In genomic region chr9:96453625-96454024, GRCh38 we compare ENCODE assay signal across 7 cellular contexts. TPM values are rescaled to one million over a fixed set of nuclear protein-coding genes. Genes with fewer than 3 reads are reported as not detected.
DNase-seq lines count a peak whose midpoint lies in the region; ATAC-seq and TF ChIP-seq lines count a peak whose summit lies in the region.

No MANE protein-coding gene starts in this region.

- no peak for ATAC-seq in GM21576 (IDR thresholded peaks at IDR 0.05; ENCODE audit: unreplicated experiment)

- no peak overlapping the region for H3K27ac Mint-ChIP-seq in endodermal cell
- H3K27ac Mint-ChIP-seq in T-helper 2 cell treated with Interferon-gamma antibody and Interleukin-4, amounts not matched to agents 5 μg/mL and 100 μg/mL, for 36 hours, result no peak overlapping the region

- peaks cover 9% of the 10 kb centered on the region for H3K4me1 Mint-ChIP-seq in endodermal cell
- peaks cover 13% of the 10 kb centered on the region for H3K4me1 Mint-ChIP-seq in T-helper 2 cell treated with Interferon-gamma antibody and Interleukin-4, amounts not matched to agents 5 μg/mL and 100 μg/mL, for 36 hours (ENCODE audit: low read depth)

- H3K4me3 ChIP-seq in endodermal cell (ENCODE audit: low read length), result no peak overlapping the region

- H3K36me3 ChIP-seq in endodermal cell (ENCODE audit: control insufficient read depth, insufficient read depth, low read length), result no peaks in the 10 kb centered on the region

- no peaks in the 10 kb centered on the region for H3K9me3 ChIP-seq in endodermal cell (ENCODE audit: control insufficient read depth, low read length)

- peaks cover 17% of the 10 kb centered on the region for H3K27me3 Mint-ChIP-seq in endodermal cell (ENCODE audit: insufficient read depth)
- peaks cover 8% of the 10 kb centered on the region for H3K27me3 Mint-ChIP-seq in T-helper 2 cell treated with Interferon-gamma antibody and Interleukin-4, amounts not matched to agents 5 μg/mL and 100 μg/mL, for 36 hours (ENCODE audit: low read depth)

- no peak overlapping the region for H3K4me3 Mint-ChIP-seq in endodermal cell
- no peak overlapping the region for H3K4me3 Mint-ChIP-seq in T-helper 2 cell treated with Interferon-gamma antibody and Interleukin-4, amounts not matched to agents 5 μg/mL and 100 μg/mL, for 36 hours

- peaks cover 15% of the 10 kb centered on the region for H3K27me3 ChIP-seq in endodermal cell (ENCODE audit: control insufficient read depth, insufficient read depth, low read length, poor library complexity, severe bottlenecking)

- WGBS in endodermal cell (ENCODE audit: insufficient coverage in 1 of 2, insufficient read length in 1 of 2), 2 experiments, result 80% methylated on average over 1 to 2 of the region's 2 CpGs

- no peaks in the 10 kb centered on the region for H3K9me3 Mint-ChIP-seq in endodermal cell
- no peaks in the 10 kb centered on the region for H3K9me3 Mint-ChIP-seq in T-helper 2 cell treated with Interferon-gamma antibody and Interleukin-4, amounts not matched to agents 5 μg/mL and 100 μg/mL, for 36 hours

- no peak overlapping the region for H3K27ac ChIP-seq in endodermal cell (ENCODE audit: low read depth, low read length)

- TF ChIP-seq CTCF in endodermal cell (conservative IDR thresholded peaks at IDR 0.05), result peak; percentile 67

- peak; percentile 32 for DNase-seq in GM04504 (ENCODE audit: low read depth)
- DNase-seq in NCI-H1694 (lab: John Stamatoyannopoulos, UW), result peak; percentile 23
- DNase-seq in endodermal cell, result no peak
- peak; percentile 87 for DNase-seq in pons (ENCODE audit: low spot score)
- no peak for DNase-seq in T-helper 2 cell treated with Interferon-gamma antibody and Interleukin-4, amounts not matched to agents 5 μg/mL and 100 μg/mL, for 36 hours (ENCODE audit: low spot score)
- DNase-seq in SK-N-DZ (ENCODE audit: low spot score), result no peak

- H3K9ac ChIP-seq in endodermal cell (ENCODE audit: extremely low read depth, low read length, poor library complexity, severe bottlenecking), result no peak overlapping the region

- H3K4me1 ChIP-seq in endodermal cell (ENCODE audit: control insufficient read depth, insufficient read depth, low read length), result no peaks in the 10 kb centered on the region

- peaks cover 3% of the 10 kb centered on the region for H3K36me3 Mint-ChIP-seq in endodermal cell (ENCODE audit: low read depth)
- H3K36me3 Mint-ChIP-seq in T-helper 2 cell treated with Interferon-gamma antibody and Interleukin-4, amounts not matched to agents 5 μg/mL and 100 μg/mL, for 36 hours (ENCODE audit: low read depth), result peaks cover 4% of the 10 kb centered on the region

RNA-seq across cellular contexts. Expression of gene HABP4, which starts 3.7 kb away (rescaled TPM):
- total RNA-seq in endodermal cell, result 10 to 100 TPM in 1 of 2 donors, 1 to 10 TPM in 1; 10.0 to 12.1 TPM
- 26.1 TPM for polyA plus RNA-seq in endodermal cell (2013, experiment 1 of 2)
- polyA plus RNA-seq in endodermal cell (2013, experiment 2 of 2), result 22.3 TPM
- polyA plus RNA-seq in SK-N-DZ (2014; cell fraction: cytosol; rRNA removed), result 8.5 and 15.0 TPM in 2 replicates
- 9.3 and 10.5 TPM in 2 replicates for polyA plus RNA-seq in SK-N-DZ (2014; cell fraction: nucleus; rRNA removed)

RNA-seq across cellular contexts. Expression of gene ZNF367, which starts 35.5 kb away (rescaled TPM):
- total RNA-seq in endodermal cell, result 10 to 100 TPM in 1 of 2 donors, 1 to 10 TPM in 1; 7.7 to 10.6 TPM
- polyA plus RNA-seq in endodermal cell (2013, experiment 1 of 2), result 9.5 TPM
- 10.2 TPM for polyA plus RNA-seq in endodermal cell (2013, experiment 2 of 2)
- 10.9 and 15.7 TPM in 2 replicates for polyA plus RNA-seq in SK-N-DZ (2014; cell fraction: cytosol; rRNA removed)
- 20.0 and 23.0 TPM in 2 replicates for polyA plus RNA-seq in SK-N-DZ (2014; cell fraction: nucleus; rRNA removed)

Comparison
In these comparisons a context has a peak if more than half of its experiments do, and no peak if none do; other contexts are left out.
1. DNase-seq: peak in GM04504 (single experiment), NCI-H1694 (single experiment) and pons (single experiment); none in endodermal cell (single experiment), T-helper 2 cell treated with Interferon-gamma antibody and Interleukin-4, amounts not matched to agents 5 μg/mL and 100 μg/mL, for 36 hours (single experiment) and SK-N-DZ (single experiment).